Comparison of ENCODE assay signal across 1 cellular context in genomic region chr12:132471011-132471857, GRCh38.
A peak's percentile ranks its signal among the peaks of the same experiment; 100 is the strongest.
TF ChIP-seq lines count a peak whose summit lies in the region.

No MANE protein-coding gene starts in this region.

TF ChIP-seq in HepG2, 621 proteins besides CTCF, POLR2A, EP300 and RAD21 (continued from another document and continues in another):
- TF ChIP-seq ZBTB4 (CRISPR knock-in tag; IDR thresholded peaks at IDR 0.05; ENCODE audit: borderline replicate concordance), result no peak
- TF ChIP-seq RARG (CRISPR knock-in tag; IDR thresholded peaks at IDR 0.05; ENCODE audit: low read depth), result no peak
- no peak for TF ChIP-seq ZNF558 (CRISPR knock-in tag; IDR thresholded peaks at IDR 0.05; ENCODE audit: borderline replicate concordance)
- TF ChIP-seq CENPX (CRISPR knock-in tag; IDR thresholded peaks at IDR 0.05), result no peak
- no peak for TF ChIP-seq ZNF776 (CRISPR knock-in tag; IDR thresholded peaks at IDR 0.05)
- no peak for TF ChIP-seq ZNF549 (CRISPR knock-in tag; IDR thresholded peaks at IDR 0.05)
- peak; percentile 77 for TF ChIP-seq ZNF614 (CRISPR knock-in tag; IDR thresholded peaks at IDR 0.05; ENCODE audit: borderline replicate concordance)
- no peak for TF ChIP-seq SNRNP70 (IDR thresholded peaks at IDR 0.05; ENCODE audit: low read depth, low read length)
- TF ChIP-seq NFRKB (IDR thresholded peaks at IDR 0.05), result no peak
- no peak for TF ChIP-seq MBNL3 (CRISPR knock-in tag; conservative IDR thresholded peaks at IDR 0.05)
- TF ChIP-seq HDAC6 (IDR thresholded peaks at IDR 0.05; ENCODE audit: low read depth, low read length), result no peak
- no peak; the same call in none of the 2 replicates for TF ChIP-seq ZNF691 (CRISPR knock-in tag; IDR thresholded peaks at IDR 0.05; ENCODE audit: borderline replicate concordance, low read depth)
- no peak for TF ChIP-seq ZNF572 (CRISPR knock-in tag; IDR thresholded peaks at IDR 0.05)
- TF ChIP-seq KAT2B (IDR thresholded peaks at IDR 0.05; ENCODE audit: borderline replicate concordance, low read depth, low read length), result no peak
- peak; percentile 85 for TF ChIP-seq ARID5B (CRISPR knock-in tag; IDR thresholded peaks at IDR 0.05)
- TF ChIP-seq IRX3 (CRISPR knock-in tag; IDR thresholded peaks at IDR 0.05; ENCODE audit: borderline replicate concordance, low read depth), result no peak
- TF ChIP-seq ARID4A (CRISPR knock-in tag; IDR thresholded peaks at IDR 0.05; ENCODE audit: borderline replicate concordance), result peak; percentile 75; the same call in 1 of the 2 replicates
- TF ChIP-seq DRAP1 (CRISPR knock-in tag; IDR thresholded peaks at IDR 0.05), result peak; percentile 39; the same call in 1 of the 2 replicates
- no peak for TF ChIP-seq ZBTB8A (CRISPR knock-in tag; IDR thresholded peaks at IDR 0.05; ENCODE audit: borderline replicate concordance, low read depth)
- peak; percentile 54; the same call in 1 of the 2 replicates for TF ChIP-seq FOSL1 (CRISPR knock-in tag; IDR thresholded peaks at IDR 0.05; ENCODE audit: borderline replicate concordance)
- no peak for TF ChIP-seq ZNF224 (CRISPR knock-in tag; IDR thresholded peaks at IDR 0.05)
- TF ChIP-seq ISL2 (CRISPR knock-in tag; IDR thresholded peaks at IDR 0.05), result peak; percentile 77; the same call in 1 of the 2 replicates
- TF ChIP-seq ZNF773 (CRISPR knock-in tag; IDR thresholded peaks at IDR 0.05; ENCODE audit: borderline replicate concordance), result no peak
- no peak for TF ChIP-seq GABPA (IDR thresholded peaks at IDR 0.05; ENCODE audit: low read depth, low read length)
- peak; percentile 63 for TF ChIP-seq GABPA (CRISPR knock-in tag; IDR thresholded peaks at IDR 0.05; ENCODE audit: low read depth)
- TF ChIP-seq HOMEZ (CRISPR knock-in tag; IDR thresholded peaks at IDR 0.05; ENCODE audit: low read depth), result peak; percentile 54; the same call in 1 of the 2 replicates
- no peak for TF ChIP-seq ZBTB39 (CRISPR knock-in tag; IDR thresholded peaks at IDR 0.05)
- TF ChIP-seq ZSCAN20 (CRISPR knock-in tag; IDR thresholded peaks at IDR 0.05; ENCODE audit: borderline replicate concordance), result no peak
- TF ChIP-seq ATF1 (CRISPR knock-in tag; IDR thresholded peaks at IDR 0.05), result peak; percentile 51; the same call in 1 of the 2 replicates
- peak; percentile 86 for TF ChIP-seq ZNF441 (CRISPR knock-in tag; IDR thresholded peaks at IDR 0.05; ENCODE audit: borderline replicate concordance)
- no peak for TF ChIP-seq MAFK (conservative IDR thresholded peaks at IDR 0.05 in 1 of 2, IDR thresholded peaks at IDR 0.05 in 1 of 2; ENCODE audit: low read length in 2 of 2)
- TF ChIP-seq DDIT3 (CRISPR knock-in tag; IDR thresholded peaks at IDR 0.05), result no peak
- peak; percentile 99 for TF ChIP-seq TBX2 (CRISPR knock-in tag; IDR thresholded peaks at IDR 0.05; ENCODE audit: borderline replicate concordance)
- TF ChIP-seq KLF9 (CRISPR knock-in tag; IDR thresholded peaks at IDR 0.05; ENCODE audit: low read depth), result peak; percentile 80; the same call in 1 of the 2 replicates
- TF ChIP-seq SMC3 (IDR thresholded peaks at IDR 0.05; ENCODE audit: low read length), result no peak
- TF ChIP-seq ZNF18 (CRISPR knock-in tag; IDR thresholded peaks at IDR 0.05; ENCODE audit: insufficient replicate concordance), result no peak
- TF ChIP-seq ESRRA (CRISPR knock-in tag; IDR thresholded peaks at IDR 0.05; ENCODE audit: low read depth), result peak; percentile 88
- TF ChIP-seq JUNB (CRISPR knock-in tag; IDR thresholded peaks at IDR 0.05; ENCODE audit: borderline replicate concordance), result peak; percentile 91
- no peak for TF ChIP-seq ARNT (IDR thresholded peaks at IDR 0.05)
- TF ChIP-seq SMARCE1 (IDR thresholded peaks at IDR 0.05; ENCODE audit: borderline replicate concordance), result no peak
- no peak for TF ChIP-seq RORA (CRISPR knock-in tag; IDR thresholded peaks at IDR 0.05)
- TF ChIP-seq POGZ (CRISPR knock-in tag; IDR thresholded peaks at IDR 0.05), result peak; percentile 65; the same call in 1 of the 2 replicates
- TF ChIP-seq PHF21A (CRISPR knock-in tag; IDR thresholded peaks at IDR 0.05), result peak; percentile 67
- TF ChIP-seq ZNF709 (CRISPR knock-in tag; IDR thresholded peaks at IDR 0.05), result peak; percentile 84
